ENCODE assay signal across 18 cellular contexts in the genomic region with DNA sequence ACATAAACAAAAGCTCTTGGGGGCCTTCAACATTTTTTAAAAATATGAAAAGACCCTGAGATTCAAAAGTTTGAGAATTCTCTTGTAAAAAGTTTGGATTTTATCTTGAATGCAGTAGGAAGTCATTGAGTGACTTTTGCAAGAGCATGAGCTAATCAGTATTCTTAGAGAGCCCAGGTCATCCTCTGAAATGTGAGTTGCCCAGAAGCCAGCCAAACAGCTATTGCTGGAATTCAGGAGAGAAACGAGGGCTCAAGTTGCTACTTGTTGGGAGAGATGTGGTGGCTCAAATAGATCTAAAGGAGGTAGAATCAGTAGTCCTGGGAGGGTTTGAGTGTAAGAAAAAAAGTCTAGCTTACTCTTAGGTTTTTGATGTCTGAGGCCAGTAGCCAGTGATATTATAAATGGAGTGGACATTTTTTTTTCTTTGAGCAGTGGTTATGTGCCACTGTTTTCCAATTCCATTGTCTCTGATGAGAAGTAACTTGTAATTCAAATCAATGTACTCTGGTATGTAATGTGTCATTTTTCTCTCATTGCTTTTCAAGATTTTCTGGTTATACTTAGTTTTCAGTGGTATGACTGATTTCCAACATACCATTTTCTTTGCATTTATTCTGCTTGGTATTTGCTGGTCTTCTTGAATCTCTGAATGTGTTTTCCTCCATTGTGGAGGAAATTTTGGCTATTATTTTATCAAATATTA. TPM values are rescaled to one million over a fixed set of nuclear protein-coding genes. Genes with fewer than 3 reads are reported as not detected.
DNase-seq lines count a peak whose midpoint lies in the region; ATAC-seq and TF ChIP-seq lines count a peak whose summit lies in the region.
"Had no signal": no experiment of that assay in that cellular context is flagged by ENCODE, and none has a peak within 500 bp of the region (broad histone marks: within the 10 kb centered on the region; RNA-seq: fewer than 3 reads in every experiment).

No MANE protein-coding gene starts in this region.

- TF ChIP-seq CTCF in GM23338 (conservative IDR thresholded peaks at IDR 0.05; ENCODE audit: low read depth in 2 of 2) (no peak), astrocyte of the spinal cord (IDR thresholded peaks at IDR 0.05; ENCODE audit: low read depth, low read length) (no peak), foreskin fibroblast (IDR thresholded peaks at IDR 0.05; ENCODE audit: low read depth, low read length) (no peak), gastrocnemius medialis (IDR thresholded peaks at IDR 0.05 in 4 of 5, conservative IDR thresholded peaks at IDR 0.05 in 1 of 5) (no peak)

- no peak overlapping the region for H3K27ac ChIP-seq in GM23338 (ENCODE audit: low read depth)
- peak overlapping the region; percentile 42 to 61 (median 46) for H3K27ac ChIP-seq in gastrocnemius medialis
- no peak overlapping the region for H3K27ac ChIP-seq in naive thymus-derived CD4-positive, alpha-beta T cell (ENCODE audit: low read depth, low read length)
- H3K27ac ChIP-seq: breast epithelium, prostate gland, thoracic aorta had no signal

- in situ Hi-C loops in astrocyte of the spinal cord (cut with HindIII; ENCODE audit: low sequenced_read_pairs) (no loop called here), gastrocnemius medialis (cut with MboI; ENCODE audit: low sequenced_read_pairs in 4 of 4) (no loop called here)

- intact Hi-C loops in gastrocnemius medialis (cut with DNase I; ENCODE audit: low total_unique reads): no loop called here
- intact Hi-C loops in naive thymus-derived CD4-positive, alpha-beta T cell (cut with micrococcal nuclease): no loop called here

- no peaks in the 10 kb centered on the region for H3K9me2 ChIP-seq in GM23338 (ENCODE audit: insufficient read depth)

- no peak overlapping the region for H3K4me2 ChIP-seq in GM23338

- no peaks in the 10 kb centered on the region for H4K20me1 ChIP-seq in GM23338 (replicated peaks; ENCODE audit: insufficient read depth)

- H3K27me3 ChIP-seq in GM23338 (ENCODE audit: insufficient read depth): no peaks in the 10 kb centered on the region
- no peaks in the 10 kb centered on the region for H3K27me3 ChIP-seq in gastrocnemius medialis
- H3K27me3 ChIP-seq in naive thymus-derived CD4-positive, alpha-beta T cell (ENCODE audit: control insufficient read depth in 2 of 2, insufficient read depth in 2 of 2, low read length in 2 of 2): no peaks in the 10 kb centered on the region
- H3K27me3 ChIP-seq: breast epithelium had no signal

- H3K4me1 ChIP-seq in GM23338 (ENCODE audit: insufficient read depth): no peaks in the 10 kb centered on the region
- H3K4me1 ChIP-seq in gastrocnemius medialis: peaks cover 39 to 41% of the 10 kb centered on the region in 2 donors
- H3K4me1 ChIP-seq in naive thymus-derived CD4-positive, alpha-beta T cell (ENCODE audit: control insufficient read depth in 2 of 2, insufficient read depth in 2 of 2, low read length in 2 of 2): no peaks in the 10 kb centered on the region
- H3K4me1 ChIP-seq: breast epithelium, prostate gland had no signal

- no peak overlapping the region for H2AFZ ChIP-seq in GM23338

- H3F3A ChIP-seq in GM23338 (replicated peaks; ENCODE audit: low read depth): no peaks in the 10 kb centered on the region

- H3K36me3 Mint-ChIP-seq in GM23338 (ENCODE audit: low read depth): no peaks in the 10 kb centered on the region
- H3K36me3 Mint-ChIP-seq in naive thymus-derived CD4-positive, alpha-beta T cell: peaks cover 0 to 21% (median 8%) of the 10 kb centered on the region in 5 donors
- H3K36me3 Mint-ChIP-seq in naive thymus-derived CD8-positive, alpha-beta T cell: peaks cover 5 to 7% (median 7%) of the 10 kb centered on the region in 3 donors

- no peaks in the 10 kb centered on the region for H3K9me3 ChIP-seq in gastrocnemius medialis
- H3K9me3 ChIP-seq in naive thymus-derived CD4-positive, alpha-beta T cell (ENCODE audit: control insufficient read depth in 2 of 3, low read length in 3 of 3): no peaks in the 10 kb centered on the region
- H3K9me3 ChIP-seq: breast epithelium, prostate gland, thoracic aorta had no signal

- no peak overlapping the region for H3K4me3 ChIP-seq in GM23338
- no peak overlapping the region for H3K4me3 ChIP-seq in astrocyte of the spinal cord (ENCODE audit: low read depth, low read length)
- H3K4me3 ChIP-seq in foreskin fibroblast (ENCODE audit: low read depth in 1 of 2, low read length in 2 of 2): no peak overlapping the region
- H3K4me3 ChIP-seq in gastrocnemius medialis: no peak overlapping the region
- no peak overlapping the region for H3K4me3 ChIP-seq in naive thymus-derived CD4-positive, alpha-beta T cell (ENCODE audit: low read length)
- H3K4me3 ChIP-seq: breast epithelium, prostate gland, thoracic aorta had no signal

- no peak overlapping the region for H3K4me3 Mint-ChIP-seq in GM23338
- no peak overlapping the region for H3K4me3 Mint-ChIP-seq in naive thymus-derived CD4-positive, alpha-beta T cell
- no peak overlapping the region for H3K4me3 Mint-ChIP-seq in naive thymus-derived CD8-positive, alpha-beta T cell
- H3K4me3 Mint-ChIP-seq: activated naive CD4-positive, alpha-beta T cell treated with anti-CD3 and anti-CD28 coated beads for 36 hours; T-cell had no signal

- H3K36me3 ChIP-seq in GM23338 (ENCODE audit: insufficient read depth) (no peaks in the 10 kb centered on the region), gastrocnemius medialis (no peaks in the 10 kb centered on the region)
- H3K36me3 ChIP-seq in naive thymus-derived CD4-positive, alpha-beta T cell (ENCODE audit: control insufficient read depth in 2 of 3, insufficient read depth in 3 of 3, low read length in 3 of 3): no peaks in the 10 kb centered on the region
- H3K36me3 ChIP-seq: breast epithelium, prostate gland, thoracic aorta had no signal

- CTCF ChIA-PET in naive thymus-derived CD4-positive, alpha-beta T cell (lab: Charles Lee): no interaction called here

- no peak for TF ChIP-seq POLR2A in gastrocnemius medialis (IDR thresholded peaks at IDR 0.05)

- POLR2A ChIA-PET in naive thymus-derived CD4-positive, alpha-beta T cell (lab: Charles Lee): no interaction called here
- POLR2A ChIA-PET in naive thymus-derived CD8-positive, alpha-beta T cell (lab: Charles Lee): interaction anchor here (0.6 kb wide), 1 partner anchor 39 kb away, joined by 3 read pairs; no protein-coding TSS in a partner anchor

- no peaks in the 10 kb centered on the region for H3K79me2 ChIP-seq in GM23338 (replicated peaks; ENCODE audit: insufficient read depth)

- no peaks in the 10 kb centered on the region; the same call in 2 of the 3 replicates for H3K4me1 Mint-ChIP-seq in GM23338
- H3K4me1 Mint-ChIP-seq in naive thymus-derived CD4-positive, alpha-beta T cell: no peaks in the 10 kb centered on the region
- H3K4me1 Mint-ChIP-seq in naive thymus-derived CD8-positive, alpha-beta T cell: peaks cover 0 to 2% (median 0%) of the 10 kb centered on the region in 4 donors
- H3K4me1 Mint-ChIP-seq: T-cell had no signal

- DNase-seq in GM23338 (ENCODE audit: low spot score) (peak; percentile 49), astrocyte of the spinal cord (ENCODE audit: low read depth, low spot score) (peak; percentile 59), foreskin fibroblast (peak; percentile 65 to 77), gastrocnemius medialis (peak; percentile 56 to 61), epidermal melanocyte (ENCODE audit: insufficient read length, low spot score) (no peak), LoVo (ENCODE audit: low spot score) (no peak)
- DNase-seq in naive thymus-derived CD4-positive, alpha-beta T cell: no peak
- no peak for DNase-seq in naive thymus-derived CD8-positive, alpha-beta T cell
- DNase-seq: activated CD8-positive, alpha-beta memory T cell treated with anti-CD3 and anti-CD28 coated beads, Interleukin-2, amount 50 U/mL, for 4 hours; activated naive CD4-positive, alpha-beta T cell treated with anti-CD3 and anti-CD28 coated beads for 36 hours; effector CD8-positive, alpha-beta T cell; head of caudate nucleus; left cardiac atrium; MV-4-11; T-cell had no signal

- ATAC-seq in GM23338 (no peak), gastrocnemius medialis (peak; percentile 99)
- no peak for ATAC-seq in naive thymus-derived CD4-positive, alpha-beta T cell
- no peak for ATAC-seq in naive thymus-derived CD8-positive, alpha-beta T cell
- ATAC-seq: T-cell had no signal

- H3K27ac Mint-ChIP-seq in GM23338: no peak overlapping the region
- no peak overlapping the region for H3K27ac Mint-ChIP-seq in naive thymus-derived CD4-positive, alpha-beta T cell
- H3K27ac Mint-ChIP-seq in naive thymus-derived CD8-positive, alpha-beta T cell: no peak overlapping the region
- H3K27ac Mint-ChIP-seq: activated naive CD4-positive, alpha-beta T cell treated with anti-CD3 and anti-CD28 coated beads for 36 hours; T-cell had no signal

- no peaks in the 10 kb centered on the region for H3K9me3 Mint-ChIP-seq in GM23338
- H3K9me3 Mint-ChIP-seq in naive thymus-derived CD4-positive, alpha-beta T cell: peaks cover 0 to 2% (median 0%) of the 10 kb centered on the region in 11 donors
- H3K9me3 Mint-ChIP-seq in naive thymus-derived CD8-positive, alpha-beta T cell: peaks cover 0 to 4% (median 0%) of the 10 kb centered on the region in 9 donors
- H3K9me3 Mint-ChIP-seq: activated naive CD4-positive, alpha-beta T cell treated with anti-CD3 and anti-CD28 coated beads for 36 hours had no signal

- H3K27me3 Mint-ChIP-seq in GM23338 (ENCODE audit: insufficient read depth, low read depth, poor library complexity): peaks cover 2% of the 10 kb centered on the region
- H3K27me3 Mint-ChIP-seq in naive thymus-derived CD4-positive, alpha-beta T cell: no peaks in the 10 kb centered on the region
- H3K27me3 Mint-ChIP-seq in naive thymus-derived CD8-positive, alpha-beta T cell: no peaks in the 10 kb centered on the region
- H3K27me3 Mint-ChIP-seq: T-cell had no signal

RNA-seq across cellular contexts. Expression of a gene that starts 30.7 kb away (rescaled TPM):
- total RNA-seq in GM23338 (2014; rRNA removed; shearing (Covaris generic)): 16.4 and 22.3 TPM in 2 replicates
- polyA plus RNA-seq in GM23338 (2016; fragmentation: Nextera tagmentation; extraction: Ambion mirVana): 20.2 and 26.9 TPM in 2 replicates
- total RNA-seq in gastrocnemius medialis: 100 to 1,000 TPM in 2 of 4 donors, 10 to 100 TPM in 2; 68.3 to 134 (median 95.9) TPM
- total RNA-seq in naive thymus-derived CD4-positive, alpha-beta T cell: 10 to 100 TPM; 18.0 to 68.1 (median 45.3) TPM
- 10 to 100 TPM; 20.7 to 37.8 TPM for polyA plus RNA-seq in naive thymus-derived CD4-positive, alpha-beta T cell
- total RNA-seq in naive thymus-derived CD8-positive, alpha-beta T cell: 10 to 100 TPM; 65.3 to 66.1 TPM
- 10 to 100 TPM; 23.0 to 35.8 (median 33.1) TPM for polyA plus RNA-seq in naive thymus-derived CD8-positive, alpha-beta T cell

Comparison
In these comparisons a context has a peak if more than half of its experiments do, and no peak if none do; other contexts are left out.
1. ATAC-seq: peak in gastrocnemius medialis (2 of 2); none in GM23338 (single experiment), naive thymus-derived CD4-positive, alpha-beta T cell (single experiment) and naive thymus-derived CD8-positive, alpha-beta T cell (0 of 2).
2. DNase-seq: peak in GM23338 (single experiment), astrocyte of the spinal cord (single experiment), foreskin fibroblast (2 of 2) and gastrocnemius medialis (2 of 2); none in naive thymus-derived CD4-positive, alpha-beta T cell (0 of 9), epidermal melanocyte (single experiment), LoVo (single experiment) and naive thymus-derived CD8-positive, alpha-beta T cell (0 of 10).
3. H3K27ac ChIP-seq: peak in gastrocnemius medialis (4 of 4); none in GM23338 (single experiment) and naive thymus-derived CD4-positive, alpha-beta T cell (single experiment).